ENCODE assay signal across 8 cellular contexts in genomic region chr1:11790880-11791715, GRCh38. TPM values are rescaled to one million over a fixed set of nuclear protein-coding genes. Genes with fewer than 3 reads are reported as not detected.
DNase-seq lines count a peak whose midpoint lies in the region; ATAC-seq and TF ChIP-seq lines count a peak whose summit lies in the region.

No MANE protein-coding gene starts in this region.

- H4K12ac ChIP-seq in trophoblast cell (ENCODE audit: low read depth, low read length): no peak overlapping the region

- no peak overlapping the region for H3K27ac ChIP-seq in RWPE2 (ENCODE audit: poor library complexity, severe bottlenecking)
- no peak overlapping the region for H3K27ac ChIP-seq in trophoblast cell (ENCODE audit: low read depth, low read length)

- DNase-seq in C1 segment of cervical spinal cord (lab: John Stamatoyannopoulos, UW) (peak in 12 of 14 donors; percentile 9 to 83 (median 66)), RWPE2 (ENCODE audit: low spot score) (no peak), fibroblast of the aortic adventitia (ENCODE audit: low read depth) (peak; percentile 98), trophoblast cell (peak; percentile 46 to 69)
- DNase-seq in activated T-helper 1 cell treated with anti-CD3 and anti-CD28 coated beads, Interleukin-12 subunit alpha, Interleukin-12 subunit beta, Interleukin-2, Interleukin-4 antibody, amounts not matched to agents 30 ng/mL and 10 ng/mL and 1 ng/mL, durations not matched to agents 14 hours and 24 hours and 36 hours (ENCODE audit: low spot score): no peak
- DNase-seq in activated CD4-positive, alpha-beta T cell treated with anti-CD3 and anti-CD28 coated beads for 48 hours: no peak

- H3K27me3 ChIP-seq in RWPE2 (ENCODE audit: insufficient read depth, poor library complexity, severe bottlenecking) (no peaks in the 10 kb centered on the region), trophoblast cell (ENCODE audit: insufficient read depth, low read length) (no peaks in the 10 kb centered on the region)

- H4K8ac ChIP-seq in trophoblast cell (ENCODE audit: low read depth, low read length): no peak overlapping the region

- H2AFZ ChIP-seq in trophoblast cell (ENCODE audit: insufficient read depth, low read length, poor library complexity): no peak overlapping the region

- no peak overlapping the region for H2BK5ac ChIP-seq in trophoblast cell (ENCODE audit: low read depth, low read length, poor library complexity)

- H2BK120ac ChIP-seq in trophoblast cell (ENCODE audit: insufficient read depth, low read length, poor library complexity): no peak overlapping the region

- TF ChIP-seq CTCF in RWPE2 (IDR thresholded peaks at IDR 0.05; ENCODE audit: poor library complexity, severe bottlenecking): no peak
- TF ChIP-seq CTCF in fibroblast of the aortic adventitia (IDR thresholded peaks at IDR 0.05; ENCODE audit: insufficient read depth, low read length): no peak

- no CpG with 5 or more reads among the region's 19 CpGs for WGBS in trophoblast cell (ENCODE audit: extremely low coverage, insufficient coverage, insufficient read length)

- H3K14ac ChIP-seq in trophoblast cell (ENCODE audit: low read length): no peak overlapping the region

- H3K4me1 ChIP-seq in RWPE2 (ENCODE audit: insufficient read depth, poor library complexity, severe bottlenecking) (peaks cover 15% of the 10 kb centered on the region), trophoblast cell (ENCODE audit: control insufficient read depth in 1 of 2, insufficient read depth in 2 of 2, low read length in 2 of 2) (peaks cover 25 to 30% of the 10 kb centered on the region in 2 experiments)

- no peak overlapping the region for H3K27ac Mint-ChIP-seq in activated T-helper 1 cell treated with anti-CD3 and anti-CD28 coated beads, Interleukin-12 subunit alpha, Interleukin-12 subunit beta, Interleukin-2, Interleukin-4 antibody, amounts not matched to agents 30 ng/mL and 10 ng/mL and 1 ng/mL, durations not matched to agents 14 hours and 24 hours and 36 hours

- H3K36me3 ChIP-seq in RWPE2 (ENCODE audit: low read depth) (peaks cover 26% of the 10 kb centered on the region), trophoblast cell (ENCODE audit: control insufficient read depth in 1 of 2, insufficient read depth in 2 of 2, low read length in 2 of 2) (peaks cover 35 to 36% of the 10 kb centered on the region in 2 experiments)

- H3K4ac ChIP-seq in trophoblast cell (ENCODE audit: low read depth, low read length): no peak overlapping the region

- no peak overlapping the region for H3K4me2 ChIP-seq in trophoblast cell (ENCODE audit: low read length)

- H3K27me3 Mint-ChIP-seq in activated T-helper 1 cell treated with anti-CD3 and anti-CD28 coated beads, Interleukin-12 subunit alpha, Interleukin-12 subunit beta, Interleukin-2, Interleukin-4 antibody, amounts not matched to agents 30 ng/mL and 10 ng/mL and 1 ng/mL, durations not matched to agents 14 hours and 24 hours and 36 hours (ENCODE audit: insufficient read depth): no peaks in the 10 kb centered on the region

- peak; percentile 67 for ATAC-seq in RWPE2 (ENCODE audit: low read depth)
- ATAC-seq in HG02642 (IDR thresholded peaks at IDR 0.05; ENCODE audit: poor library complexity, unreplicated experiment): no peak
- ATAC-seq in HG02884 (IDR thresholded peaks at IDR 0.05; ENCODE audit: unreplicated experiment): no peak

- no peak overlapping the region for H3K23ac ChIP-seq in trophoblast cell (ENCODE audit: low read length)

- H3K4me3 ChIP-seq in RWPE2 (ENCODE audit: severe bottlenecking): no peak overlapping the region
- H3K4me3 ChIP-seq in fibroblast of the aortic adventitia (ENCODE audit: low read depth, low read length): no peak overlapping the region
- no peak overlapping the region for H3K4me3 ChIP-seq in trophoblast cell (ENCODE audit: low read depth, low read length)

- H3K4me1 Mint-ChIP-seq in activated T-helper 1 cell treated with anti-CD3 and anti-CD28 coated beads, Interleukin-12 subunit alpha, Interleukin-12 subunit beta, Interleukin-2, Interleukin-4 antibody, amounts not matched to agents 30 ng/mL and 10 ng/mL and 1 ng/mL, durations not matched to agents 14 hours and 24 hours and 36 hours (ENCODE audit: low read depth): no peaks in the 10 kb centered on the region

- H3K79me2 ChIP-seq in trophoblast cell (ENCODE audit: control insufficient read depth, insufficient read depth, low read length, poor library complexity): no peaks in the 10 kb centered on the region

- H3K9me3 ChIP-seq in RWPE2 (ENCODE audit: severe bottlenecking): no peaks in the 10 kb centered on the region
- H3K9me3 ChIP-seq in trophoblast cell (ENCODE audit: insufficient read depth, low read depth, low read length): peaks cover 4% of the 10 kb centered on the region

- H3K4me3 Mint-ChIP-seq in activated T-helper 1 cell treated with anti-CD3 and anti-CD28 coated beads, Interleukin-12 subunit alpha, Interleukin-12 subunit beta, Interleukin-2, Interleukin-4 antibody, amounts not matched to agents 30 ng/mL and 10 ng/mL and 1 ng/mL, durations not matched to agents 14 hours and 24 hours and 36 hours: no peak overlapping the region

- peaks cover 23% of the 10 kb centered on the region for H3K36me3 Mint-ChIP-seq in activated T-helper 1 cell treated with anti-CD3 and anti-CD28 coated beads, Interleukin-12 subunit alpha, Interleukin-12 subunit beta, Interleukin-2, Interleukin-4 antibody, amounts not matched to agents 30 ng/mL and 10 ng/mL and 1 ng/mL, durations not matched to agents 14 hours and 24 hours and 36 hours (ENCODE audit: low read depth)

- intact Hi-C loops in activated T-helper 1 cell treated with anti-CD3 and anti-CD28 coated beads, Interleukin-12 subunit alpha, Interleukin-12 subunit beta, Interleukin-2, Interleukin-4 antibody, amounts not matched to agents 30 ng/mL and 10 ng/mL and 1 ng/mL, durations not matched to agents 14 hours and 24 hours and 36 hours (cut with micrococcal nuclease): no loop called here

- H4K91ac ChIP-seq in trophoblast cell (ENCODE audit: low read depth, low read length): no peak overlapping the region

- H3K9ac ChIP-seq in trophoblast cell (ENCODE audit: low read length): no peak overlapping the region

- H3K79me1 ChIP-seq in trophoblast cell (ENCODE audit: low read length): peaks cover 8% of the 10 kb centered on the region

- H2AK5ac ChIP-seq in trophoblast cell (ENCODE audit: low read length): no peak overlapping the region

- H3K9me3 Mint-ChIP-seq in activated T-helper 1 cell treated with anti-CD3 and anti-CD28 coated beads, Interleukin-12 subunit alpha, Interleukin-12 subunit beta, Interleukin-2, Interleukin-4 antibody, amounts not matched to agents 30 ng/mL and 10 ng/mL and 1 ng/mL, durations not matched to agents 14 hours and 24 hours and 36 hours: no peaks in the 10 kb centered on the region

- no peak overlapping the region for H2BK12ac ChIP-seq in trophoblast cell (ENCODE audit: low read length)

- H3K18ac ChIP-seq in trophoblast cell (ENCODE audit: low read length): no peak overlapping the region

RNA-seq across cellular contexts. Expression of gene MTHFR, which starts 14.7 kb away (rescaled TPM):
- total RNA-seq in fibroblast of the aortic adventitia (ENCODE audit: low replicate concordance): 42.9 and 55.4 TPM in 2 replicates
- polyA plus RNA-seq in trophoblast cell (2013): 5.4 and 5.5 TPM in 2 replicates
- total RNA-seq in activated T-helper 1 cell treated with anti-CD3 and anti-CD28 coated beads, Interleukin-12 subunit alpha, Interleukin-12 subunit beta, Interleukin-2, Interleukin-4 antibody, amounts not matched to agents 30 ng/mL and 10 ng/mL and 1 ng/mL, durations not matched to agents 14 hours and 24 hours and 36 hours: 18.1 and 21.4 TPM in 2 replicates

RNA-seq across cellular contexts. Expression of gene CLCN6, which starts 14.9 kb away (rescaled TPM):
- total RNA-seq in fibroblast of the aortic adventitia (ENCODE audit: low replicate concordance): 12.6 and 47.8 TPM in 2 replicates
- polyA plus RNA-seq in trophoblast cell (2013): 19.8 and 20.5 TPM in 2 replicates
- 11.2 and 14.3 TPM in 2 replicates for total RNA-seq in activated T-helper 1 cell treated with anti-CD3 and anti-CD28 coated beads, Interleukin-12 subunit alpha, Interleukin-12 subunit beta, Interleukin-2, Interleukin-4 antibody, amounts not matched to agents 30 ng/mL and 10 ng/mL and 1 ng/mL, durations not matched to agents 14 hours and 24 hours and 36 hours

RNA-seq across cellular contexts. Expression of gene C1orf167, which starts 29.1 kb away (rescaled TPM):
- total RNA-seq in fibroblast of the aortic adventitia (ENCODE audit: low replicate concordance): 0.36 TPM in 1 of 2 replicates, not detected in the other
- 0.10 TPM in 1 of 2 replicates, not detected in the other for polyA plus RNA-seq in trophoblast cell (2013)
- total RNA-seq in activated T-helper 1 cell treated with anti-CD3 and anti-CD28 coated beads, Interleukin-12 subunit alpha, Interleukin-12 subunit beta, Interleukin-2, Interleukin-4 antibody, amounts not matched to agents 30 ng/mL and 10 ng/mL and 1 ng/mL, durations not matched to agents 14 hours and 24 hours and 36 hours: not detected in 2 replicates

RNA-seq across cellular contexts. Expression of gene AGTRAP, which starts 55.2 kb away (rescaled TPM):
- total RNA-seq in fibroblast of the aortic adventitia (ENCODE audit: low replicate concordance): 15.0 and 49.4 TPM in 2 replicates
- polyA plus RNA-seq in trophoblast cell (2013): 22.0 and 22.9 TPM in 2 replicates
- total RNA-seq in activated T-helper 1 cell treated with anti-CD3 and anti-CD28 coated beads, Interleukin-12 subunit alpha, Interleukin-12 subunit beta, Interleukin-2, Interleukin-4 antibody, amounts not matched to agents 30 ng/mL and 10 ng/mL and 1 ng/mL, durations not matched to agents 14 hours and 24 hours and 36 hours: 13.8 and 15.9 TPM in 2 replicates

RNA-seq across cellular contexts. Expression of gene NPPA, which starts 56.5 kb away (rescaled TPM):
- not detected in 2 replicates for total RNA-seq in fibroblast of the aortic adventitia (ENCODE audit: low replicate concordance)
- not detected in 2 replicates for polyA plus RNA-seq in trophoblast cell (2013)
- not detected in 2 replicates for total RNA-seq in activated T-helper 1 cell treated with anti-CD3 and anti-CD28 coated beads, Interleukin-12 subunit alpha, Interleukin-12 subunit beta, Interleukin-2, Interleukin-4 antibody, amounts not matched to agents 30 ng/mL and 10 ng/mL and 1 ng/mL, durations not matched to agents 14 hours and 24 hours and 36 hours

Comparison
In these comparisons a context has a peak if more than half of its experiments do, and no peak if none do; other contexts are left out.
1. DNase-seq: peak in C1 segment of cervical spinal cord (12 of 14), fibroblast of the aortic adventitia (single experiment) and trophoblast cell (2 of 2); none in RWPE2 (single experiment), activated T-helper 1 cell treated with anti-CD3 and anti-CD28 coated beads, Interleukin-12 subunit alpha, Interleukin-12 subunit beta, Interleukin-2, Interleukin-4 antibody, amounts not matched to agents 30 ng/mL and 10 ng/mL and 1 ng/mL, durations not matched to agents 14 hours and 24 hours and 36 hours (single experiment) and activated CD4-positive, alpha-beta T cell treated with anti-CD3 and anti-CD28 coated beads for 48 hours (single experiment).